20 cellular contexts compared by ENCODE assay signal in the genomic region with DNA sequence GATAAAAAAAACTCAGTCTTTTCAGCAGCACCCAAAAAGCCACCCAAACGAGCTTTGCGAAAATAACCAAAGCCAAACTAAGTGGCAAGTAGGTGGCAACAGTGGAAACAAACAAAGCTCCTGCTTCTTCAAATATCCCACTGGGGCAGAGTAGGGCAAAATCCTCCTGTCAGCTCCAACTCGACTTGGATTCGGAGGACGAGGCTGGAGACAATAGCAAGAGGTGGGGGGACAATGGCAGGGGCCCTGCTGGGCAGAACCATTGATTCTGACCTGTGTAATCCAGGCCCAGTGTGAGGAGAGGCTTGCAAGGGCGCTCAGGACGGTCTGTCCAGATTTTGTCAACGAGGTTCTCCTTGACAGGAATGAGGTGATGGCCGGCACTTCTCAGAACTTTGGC. TPM values are rescaled to one million over a fixed set of nuclear protein-coding genes. Genes with fewer than 3 reads are reported as not detected.
DNase-seq lines count a peak whose midpoint lies in the region; ATAC-seq and TF ChIP-seq lines count a peak whose summit lies in the region.
"Had no signal": no experiment of that assay in that cellular context is flagged by ENCODE, and none has a peak within 500 bp of the region (broad histone marks: within the 10 kb centered on the region; RNA-seq: fewer than 3 reads in every experiment).

No MANE protein-coding gene starts in this region.

- H3K27me3 ChIP-seq in right atrium auricular region (no peaks in the 10 kb centered on the region), endodermal cell (ENCODE audit: control insufficient read depth, insufficient read depth, low read length, poor library complexity, severe bottlenecking) (no peaks in the 10 kb centered on the region), osteoblast (ENCODE audit: insufficient read depth, low read length) (no peaks in the 10 kb centered on the region), right lobe of liver (no peaks in the 10 kb centered on the region), left lung (no peaks in the 10 kb centered on the region)
- H3K27me3 ChIP-seq: Peyer's patch had no signal

- TF ChIP-seq POLR2A in right lobe of liver (IDR thresholded peaks at IDR 0.05) = no peak

- peaks cover 25% of the 10 kb centered on the region for H3K36me3 ChIP-seq in right atrium auricular region
- peaks cover 27% of the 10 kb centered on the region for H3K36me3 ChIP-seq in endodermal cell (ENCODE audit: control insufficient read depth, insufficient read depth, low read length)
- H3K36me3 ChIP-seq in osteoblast (ENCODE audit: insufficient read depth, low read length) = peaks cover 33% of the 10 kb centered on the region
- peaks cover 0 to 28% (median 7%) of the 10 kb centered on the region in 4 donors for H3K36me3 ChIP-seq in right lobe of liver
- H3K36me3 ChIP-seq in left lung = peaks cover 0 to 79% of the 10 kb centered on the region in 2 donors

- H3K9me3 ChIP-seq in right atrium auricular region (no peaks in the 10 kb centered on the region), endodermal cell (ENCODE audit: control insufficient read depth, low read length) (no peaks in the 10 kb centered on the region), osteoblast (ENCODE audit: low read depth, low read length) (no peaks in the 10 kb centered on the region), right lobe of liver (no peaks in the 10 kb centered on the region), left lung (no peaks in the 10 kb centered on the region)
- H3K9me3 ChIP-seq: Peyer's patch had no signal

- no peak overlapping the region for H2AFZ ChIP-seq in osteoblast (ENCODE audit: low read length)
- H2AFZ ChIP-seq: GM23338 had no signal

- H4K20me1 ChIP-seq in osteoblast (ENCODE audit: insufficient read depth, low read length) = peaks cover 4% of the 10 kb centered on the region

- peaks cover 20% of the 10 kb centered on the region for H3K79me2 ChIP-seq in osteoblast (ENCODE audit: insufficient read depth, low read length)

- peak; percentile 50 for DNase-seq in right atrium auricular region (ENCODE audit: low spot score)
- DNase-seq in cardiac septum (ENCODE audit: low spot score) = no peak
- DNase-seq in endodermal cell = peak; percentile 70
- no peak for DNase-seq in osteoblast (ENCODE audit: insufficient read length, low spot score, missing footprints)
- DNase-seq in SKM-1 treated with dmso at 0.1 percent for 144 hours (lab: John Stamatoyannopoulos, UW; ENCODE audit: unreplicated experiment) = no peak
- DNase-seq in right lobe of liver = no peak
- no peak for DNase-seq in left lung
- DNase-seq: AML-193, C1 segment of cervical spinal cord, Karpas-422, NCI-H1694 treated with DMSO at 0.1 percent for 48 hours, NCI-H2081 treated with DMSO at 0.1 percent for 48 hours, NCI-H2171 treated with DMSO at 0.1 percent for 48 hours, NCI-H524 treated with DMSO at 0.1 percent for 48 hours, NCI-H82, Peyer's patch had no signal

- TF ChIP-seq CTCF in right atrium auricular region (IDR thresholded peaks at IDR 0.05) = no peak
- TF ChIP-seq CTCF in endodermal cell (conservative IDR thresholded peaks at IDR 0.05) = no peak
- TF ChIP-seq CTCF in osteoblast (IDR thresholded peaks at IDR 0.05; ENCODE audit: extremely low read depth, low read depth, low read length) = no peak
- TF ChIP-seq CTCF in right lobe of liver (IDR thresholded peaks at IDR 0.05) = no peak
- no peak for TF ChIP-seq CTCF in left lung (IDR thresholded peaks at IDR 0.05)

- H3K4me2 ChIP-seq in osteoblast (ENCODE audit: insufficient read depth, low read length) = no peak overlapping the region
- H3K4me2 ChIP-seq: GM23338 had no signal

- H3K9me3 Mint-ChIP-seq in endodermal cell = no peaks in the 10 kb centered on the region
- H3K9me3 Mint-ChIP-seq: GM23338, IgD-negative memory B cell had no signal

- H3K36me3 Mint-ChIP-seq in endodermal cell (ENCODE audit: low read depth) = peaks cover 27% of the 10 kb centered on the region

- H3K27ac Mint-ChIP-seq in endodermal cell = no peak overlapping the region
- H3K27ac Mint-ChIP-seq: IgD-negative memory B cell had no signal

- H3K4me3 Mint-ChIP-seq in endodermal cell = no peak overlapping the region
- H3K4me3 Mint-ChIP-seq: GM23338, IgD-negative memory B cell had no signal

- no peaks in the 10 kb centered on the region for H3K27me3 Mint-ChIP-seq in endodermal cell (ENCODE audit: insufficient read depth)
- H3K27me3 Mint-ChIP-seq: IgD-negative memory B cell had no signal

- H3K4me1 ChIP-seq in right atrium auricular region (peaks cover 0 to 42% of the 10 kb centered on the region in 2 donors), endodermal cell (ENCODE audit: control insufficient read depth, insufficient read depth, low read length) (peaks cover 23% of the 10 kb centered on the region), osteoblast (ENCODE audit: insufficient read depth, low read length) (peaks cover 75% of the 10 kb centered on the region), right lobe of liver (peaks cover 0 to 11% (median 0%) of the 10 kb centered on the region in 4 donors), left lung (peaks cover 5 to 23% of the 10 kb centered on the region in 2 donors)

- H3K27ac ChIP-seq in right atrium auricular region (no peak overlapping the region), endodermal cell (ENCODE audit: low read depth, low read length) (no peak overlapping the region), osteoblast (ENCODE audit: low read depth, low read length) (peak overlapping the region; percentile 86), right lobe of liver (no peak overlapping the region), left lung (no peak overlapping the region)
- H3K27ac ChIP-seq: Peyer's patch had no signal

- no peak overlapping the region for H3K9ac ChIP-seq in endodermal cell (ENCODE audit: extremely low read depth, low read length, poor library complexity, severe bottlenecking)

- WGBS in endodermal cell (ENCODE audit: insufficient coverage in 1 of 2, insufficient read length in 1 of 2), 2 experiments = 77 to 87% methylated on average over 6 to 9 of the region's 9 CpGs
- 81% methylated on average over 6 of the region's 9 CpGs for WGBS in right lobe of liver (ENCODE audit: insufficient coverage, low coverage, low lambda C conversion rate, missing lambda C conversion rate)

- intact Hi-C loops in cardiac septum (cut with DNase I) (loop anchor here (5.0 kb wide), 2 partner anchors 35 to 230 kb away; partner anchors contain the start of gene XPNPEP1), right lobe of liver (cut with DNase I) (loop anchor here in 1 of 2 donors (10.0 kb wide), 1 partner anchor 397 kb away; no protein-coding TSS in a partner anchor), left lung (cut with DNase I) (loop anchor here in 1 of 2 donors (10.0 kb wide), 2 partner anchors 227 to 397 kb away; no protein-coding TSS in a partner anchor)

- H3K4me1 Mint-ChIP-seq in endodermal cell = peaks cover 41% of the 10 kb centered on the region

- ATAC-seq in GM19328 (IDR thresholded peaks at IDR 0.05; ENCODE audit: unreplicated experiment) = no peak
- no peak for ATAC-seq in right lobe of liver
- ATAC-seq in left lung = no peak
- ATAC-seq: GM23338, HCT116 had no signal

- H3K4me3 ChIP-seq in right atrium auricular region = no peak overlapping the region
- no peak overlapping the region for H3K4me3 ChIP-seq in endodermal cell (ENCODE audit: low read length)
- H3K4me3 ChIP-seq in osteoblast (ENCODE audit: insufficient read depth, low read length) = no peak overlapping the region
- H3K4me3 ChIP-seq in right lobe of liver = no peak overlapping the region
- no peak overlapping the region for H3K4me3 ChIP-seq in left lung
- H3K4me3 ChIP-seq: GM23338, Peyer's patch had no signal

RNA-seq across cellular contexts. Expression of gene XPNPEP1, which starts 35.5 kb away (rescaled TPM):
- 10 to 100 TPM; 41.2 to 45.2 TPM for total RNA-seq in right atrium auricular region
- total RNA-seq in cardiac septum = 43.5 TPM
- 10 to 100 TPM; 39.2 to 50.2 TPM for total RNA-seq in endodermal cell
- polyA plus RNA-seq in endodermal cell (2013, experiment 1 of 2) = 54.5 TPM
- 51.2 TPM for polyA plus RNA-seq in endodermal cell (2013, experiment 2 of 2)
- total RNA-seq in osteoblast = 123 and 140 TPM in 2 replicates
- total RNA-seq in right lobe of liver = 10 to 100 TPM; 13.9 to 57.8 (median 29.4) TPM
- total RNA-seq in left lung = 10 to 100 TPM; 49.0 to 50.7 TPM

Comparison
In these comparisons a context has a peak if more than half of its experiments do, and no peak if none do; other contexts are left out.
1. DNase-seq: peak in right atrium auricular region (single experiment) and endodermal cell (single experiment); none in cardiac septum (single experiment), osteoblast (single experiment), SKM-1 treated with dmso at 0.1 percent for 144 hours (single experiment), right lobe of liver (0 of 3) and left lung (0 of 2).